Comparison of ENCODE assay signal across 10 cellular contexts in the genomic region with DNA sequence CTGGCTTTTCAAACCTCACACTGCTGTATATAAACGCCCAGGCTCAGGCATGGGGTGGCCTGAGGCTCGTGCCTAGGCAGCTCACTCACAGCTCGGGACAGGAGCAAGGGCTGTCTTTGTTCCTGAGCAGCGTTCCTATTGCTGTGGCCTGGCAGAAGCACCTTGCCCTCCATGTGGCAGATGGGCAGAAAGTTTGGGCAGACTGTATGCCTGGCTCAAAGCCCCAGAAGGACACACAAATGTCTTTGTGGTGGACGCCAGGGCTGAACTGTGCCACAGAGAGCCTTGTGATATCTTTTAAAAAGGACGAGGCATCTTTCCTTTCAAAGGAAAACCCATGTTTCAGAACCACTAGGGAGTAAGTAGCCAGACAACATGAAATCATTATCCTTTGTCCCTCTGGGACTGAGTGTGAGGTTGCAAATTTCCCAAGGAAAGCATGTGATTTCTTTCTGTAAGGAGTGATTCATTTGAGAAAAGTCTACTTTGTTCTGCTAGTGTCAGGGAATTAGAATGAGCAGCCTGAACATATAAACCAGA. TPM values are rescaled to one million over a fixed set of nuclear protein-coding genes. Genes with fewer than 3 reads are reported as not detected.
A peak's percentile ranks its signal among the peaks of the same experiment; 100 is the strongest.
DNase-seq lines count a peak whose midpoint lies in the region; ATAC-seq, FAIRE-seq and TF ChIP-seq lines count a peak whose summit lies in the region.
"Had no signal": no experiment of that assay in that cellular context is flagged by ENCODE, and none has a peak within 500 bp of the region (broad histone marks: within the 10 kb centered on the region; RNA-seq: fewer than 3 reads in every experiment).

No MANE protein-coding gene starts in this region.

- no peak for FAIRE-seq in GM12891 (lab: Jason Lieb, UNC)

- peak; percentile 18 for DNase-seq in GOT3 (lab: John Stamatoyannopoulos, UW)
- DNase-seq in cardiac fibroblast (ENCODE audit: low read depth in 2 of 2) = peak; percentile 89 to 95
- DNase-seq in hippocampal formation (lab: John Stamatoyannopoulos, UW) = peak; percentile 12 to 21
- no peak for DNase-seq in smooth muscle cell (lab: John Stamatoyannopoulos, UW; ENCODE audit: unreplicated experiment)
- DNase-seq in GM12891 (ENCODE audit: insufficient read length, low spot score) = no peak
- DNase-seq in mesenteric fat pad (ENCODE audit: low spot score) = no peak
- DNase-seq in germinal center (ENCODE audit: low spot score) = no peak
- DNase-seq: NCI-H1694 treated with DMSO at 0.1 percent for 48 hours, thyroid gland had no signal

- peak overlapping the region; percentile 67 for H2AFZ ChIP-seq in smooth muscle cell (ENCODE audit: low read depth)

- TF ChIP-seq CTCF in cardiac fibroblast (IDR thresholded peaks at IDR 0.05; ENCODE audit: low read depth, low read length) (no peak), smooth muscle cell (IDR thresholded peaks at IDR 0.05; ENCODE audit: borderline replicate concordance, insufficient read depth, poor library complexity, severe bottlenecking) (no peak)

- H3K9ac ChIP-seq in smooth muscle cell (ENCODE audit: low read depth) = no peak overlapping the region

- H4K20me1 ChIP-seq in smooth muscle cell (ENCODE audit: low read depth) = no peaks in the 10 kb centered on the region

- H3K4me1 ChIP-seq in smooth muscle cell (ENCODE audit: low read depth) = no peaks in the 10 kb centered on the region
- H3K4me1 ChIP-seq: thyroid gland had no signal

- no peak for TF ChIP-seq POLR2A in GM12891 (IDR thresholded peaks at IDR 0.05; ENCODE audit: low read depth, low read length)

- no peaks in the 10 kb centered on the region for H3K36me3 ChIP-seq in smooth muscle cell (ENCODE audit: low read depth)
- H3K36me3 ChIP-seq: thyroid gland had no signal

- no peak for ATAC-seq in GM21723 (IDR thresholded peaks at IDR 0.05; ENCODE audit: unreplicated experiment)

- WGBS in smooth muscle cell (ENCODE audit: low lambda C conversion rate) = 78% methylated on average over 6 of the region's 6 CpGs

- no peaks in the 10 kb centered on the region for H3K9me3 ChIP-seq in smooth muscle cell (replicated peaks; ENCODE audit: low read depth)
- H3K9me3 ChIP-seq: thyroid gland had no signal

- no peaks in the 10 kb centered on the region for H3F3A ChIP-seq in smooth muscle cell (ENCODE audit: low read depth)

- no peaks in the 10 kb centered on the region for H3K27me3 ChIP-seq in smooth muscle cell (ENCODE audit: low read depth)
- H3K27me3 ChIP-seq: thyroid gland had no signal

- no peak overlapping the region for H3K4me2 ChIP-seq in smooth muscle cell

- H3K79me2 ChIP-seq in smooth muscle cell (ENCODE audit: low read depth) = no peaks in the 10 kb centered on the region

- H3K27ac ChIP-seq in smooth muscle cell (ENCODE audit: low read depth) = peak overlapping the region; percentile 55
- H3K27ac ChIP-seq: thyroid gland had no signal

- H3K4me3 ChIP-seq in cardiac fibroblast (replicated peaks in 1 of 2; ENCODE audit: low read depth in 2 of 2, low read length in 2 of 2) = no peak overlapping the region
- H3K4me3 ChIP-seq in smooth muscle cell = no peak overlapping the region
- H3K4me3 ChIP-seq: thyroid gland had no signal

TF ChIP-seq in GM12891, 5 proteins besides CTCF, POLR2A, EP300 and RAD21:
- TF ChIP-seq SPI1 (IDR thresholded peaks at IDR 0.05; ENCODE audit: low read depth, low read length) (no peak), PAX5 (IDR thresholded peaks at IDR 0.05; ENCODE audit: insufficient read depth, low read length, severe bottlenecking) (no peak), POU2F2 (IDR thresholded peaks at IDR 0.05; ENCODE audit: low read depth, low read length) (no peak), POLR2AphosphoS5 (IDR thresholded peaks at IDR 0.05; ENCODE audit: low read depth, low read length) (no peak), TAF1 (IDR thresholded peaks at IDR 0.05; ENCODE audit: low read depth, low read length) (no peak)

RNA-seq across cellular contexts. Expression of a gene that starts 29.3 kb away (rescaled TPM):
- total RNA-seq in smooth muscle cell (128 and 142 TPM in 2 replicates), mesenteric fat pad (93.7 TPM)
- 13.3 and 17.9 TPM in 2 replicates for polyA plus RNA-seq in smooth muscle cell
- 153 TPM for polyA plus RNA-seq in GM12891 (2012; ENCODE audit: low read depth, missing spikeins)

Comparison
In these comparisons a context has a peak if more than half of its experiments do, and no peak if none do; other contexts are left out.
1. DNase-seq: peak in GOT3 (single experiment), cardiac fibroblast (2 of 2) and hippocampal formation (2 of 2); none in smooth muscle cell (single experiment), GM12891 (single experiment), mesenteric fat pad (single experiment) and germinal center (single experiment).